Comparison of ENCODE assay signal across 1 cellular context in genomic region chr16:1964506-1965471, GRCh38.
TF ChIP-seq lines count a peak whose summit lies in the region.

Gene RPS2 (minus strand): TSS chr16:1964826. CDS start chr16:1964625, 201 bp downstream.

TF ChIP-seq in K562, 482 proteins besides CTCF, POLR2A, EP300 and RAD21 (continued from another document):
- TF ChIP-seq ARID3B (CRISPR knock-in tag; IDR thresholded peaks at IDR 0.05; ENCODE audit: borderline replicate concordance), result peak; percentile 20; the same call in 1 of the 2 replicates
- TF ChIP-seq BRF2 (IDR thresholded peaks at IDR 0.05; ENCODE audit: borderline replicate concordance, insufficient read depth, insufficient read length), result no peak
- TF ChIP-seq ZNF277 (CRISPR knock-in tag; IDR thresholded peaks at IDR 0.05; ENCODE audit: borderline replicate concordance), result no peak
- no peak for TF ChIP-seq SRSF9 (IDR thresholded peaks at IDR 0.05; ENCODE audit: borderline replicate concordance, low read depth, low read length)
- TF ChIP-seq TAF1 (IDR thresholded peaks at IDR 0.05; ENCODE audit: control insufficient read depth, extremely low read depth, insufficient read depth, low read length, severe bottlenecking), result peak; percentile 99
